In the genomic region with DNA sequence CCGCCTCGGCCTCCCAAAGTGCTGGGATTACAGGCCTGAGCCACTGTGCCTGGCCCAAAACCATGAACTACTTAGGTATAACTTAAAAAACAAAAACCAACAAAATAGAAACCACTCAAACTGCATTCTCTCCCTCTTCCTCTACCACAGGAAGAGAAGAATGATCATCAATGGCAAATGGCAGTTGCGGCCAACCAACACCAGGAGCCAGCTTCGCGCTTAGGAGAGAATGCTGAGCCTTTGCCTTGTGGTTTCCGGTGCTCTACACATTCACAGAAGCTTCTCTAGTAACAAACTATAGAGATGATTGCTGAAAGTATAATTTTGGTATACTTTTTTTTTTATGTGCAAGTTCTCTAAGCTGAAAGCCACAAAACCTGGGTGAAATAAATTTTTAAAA, we compare ENCODE assay signal across 11 cellular contexts. TPM values are rescaled to one million over a fixed set of nuclear protein-coding genes. Genes with fewer than 3 reads are reported as not detected.
A peak's percentile ranks its signal among the peaks of the same experiment; 100 is the strongest.
DNase-seq lines count a peak whose midpoint lies in the region.
"Had no signal": no experiment of that assay in that cellular context is flagged by ENCODE, and none has a peak within 500 bp of the region (broad histone marks: within the 10 kb centered on the region; RNA-seq: fewer than 3 reads in every experiment).

No MANE protein-coding gene starts in this region.

- H3K9ac ChIP-seq in mesendoderm (ENCODE audit: low read length), result no peak overlapping the region

- no peaks in the 10 kb centered on the region for H3K36me3 ChIP-seq in mesendoderm (ENCODE audit: control insufficient read depth, insufficient read depth, low read length)
- H3K36me3 ChIP-seq: heart left ventricle had no signal

- H4K5ac ChIP-seq in mesendoderm (ENCODE audit: low read length), result no peak overlapping the region

- H2AK5ac ChIP-seq in mesendoderm (ENCODE audit: low read length), result no peak overlapping the region

- no peak overlapping the region for H3K56ac ChIP-seq in mesendoderm (ENCODE audit: low read length)

- no peaks in the 10 kb centered on the region for H3K4me1 ChIP-seq in mesendoderm (ENCODE audit: control insufficient read depth, low read depth, low read length)
- H3K4me1 ChIP-seq: heart left ventricle had no signal

- no peak overlapping the region for H2BK5ac ChIP-seq in mesendoderm (ENCODE audit: low read length)

- no peak overlapping the region for H2BK120ac ChIP-seq in mesendoderm (ENCODE audit: low read depth, low read length)

- H3K4me2 ChIP-seq in mesendoderm (ENCODE audit: low read length), result no peak overlapping the region

- no peak overlapping the region for H3K18ac ChIP-seq in mesendoderm (ENCODE audit: low read length)

- no peak overlapping the region for H3K4ac ChIP-seq in mesendoderm (ENCODE audit: low read depth, low read length)

- no peak overlapping the region for H3K4me3 ChIP-seq in Jurkat, Clone E6-1 (ENCODE audit: low read length)
- H3K4me3 ChIP-seq in mesendoderm (ENCODE audit: low read length), result no peak overlapping the region
- H3K4me3 ChIP-seq: dorsolateral prefrontal cortex, heart left ventricle had no signal

- H3K79me1 ChIP-seq in mesendoderm (ENCODE audit: low read length), result no peaks in the 10 kb centered on the region

- H4K8ac ChIP-seq in mesendoderm (ENCODE audit: low read depth, low read length), result no peak overlapping the region

- H3K27me3 ChIP-seq in mesendoderm (ENCODE audit: insufficient read depth, low read length, poor library complexity), result no peaks in the 10 kb centered on the region
- H3K27me3 ChIP-seq: heart left ventricle had no signal

- no peaks in the 10 kb centered on the region for H3K79me2 ChIP-seq in mesendoderm (ENCODE audit: control insufficient read depth, insufficient read depth, low read length)

- H3K27ac ChIP-seq in mesendoderm (ENCODE audit: low read depth, low read length), result no peak overlapping the region
- H3K27ac ChIP-seq: dorsolateral prefrontal cortex, heart left ventricle had no signal

- H3K23ac ChIP-seq in mesendoderm (ENCODE audit: low read length), result no peak overlapping the region

- H2BK15ac ChIP-seq in mesendoderm (replicated peaks; ENCODE audit: low read depth), result no peak overlapping the region

- peak; percentile 23 for DNase-seq in GDM1 (lab: John Stamatoyannopoulos, UW)
- peak; percentile 95 for DNase-seq in Jurkat, Clone E6-1 (ENCODE audit: low read depth, low spot score)
- DNase-seq in activated CD8-positive, alpha-beta memory T cell treated with anti-CD3 and anti-CD28 coated beads, Interleukin-2, amount 50 U/mL, for 4 hours, result peak; percentile 21
- peak; percentile 47 for DNase-seq in mesendoderm
- DNase-seq in NCI-H2171 (lab: John Stamatoyannopoulos, UW), result no peak
- no peak for DNase-seq in effector CD8-positive, alpha-beta T cell (lab: John Stamatoyannopoulos, UW)
- DNase-seq in OCI-M2 (lab: John Stamatoyannopoulos, UW; ENCODE audit: unreplicated experiment), result no peak
- DNase-seq: dorsolateral prefrontal cortex, heart left ventricle, NCI-H1694, T-helper 9 cell had no signal

- WGBS in mesendoderm (ENCODE audit: extremely low coverage, insufficient coverage, low lambda C conversion rate), result no CpG with 5 or more reads among the region's 6 CpGs

RNA-seq across cellular contexts. Expression of a gene that starts 17.1 kb away (rescaled TPM):
- not detected for polyA plus RNA-seq in Jurkat, Clone E6-1 (2012; ENCODE audit: insufficient read depth, insufficient read length)
- polyA plus RNA-seq in mesendoderm (2013, experiment 1 of 2), result 0.20 TPM
- 0.13 TPM for polyA plus RNA-seq in mesendoderm (2013, experiment 2 of 2)

Comparison
In these comparisons a context has a peak if more than half of its experiments do, and no peak if none do; other contexts are left out.
1. DNase-seq: peak in GDM1 (single experiment), Jurkat, Clone E6-1 (single experiment), activated CD8-positive, alpha-beta memory T cell treated with anti-CD3 and anti-CD28 coated beads, Interleukin-2, amount 50 U/mL, for 4 hours (single experiment) and mesendoderm (single experiment); none in NCI-H2171 (single experiment), effector CD8-positive, alpha-beta T cell (single experiment) and OCI-M2 (single experiment).